8 cellular contexts compared by ENCODE assay signal in genomic region chr2:233418761-233419625, GRCh38.
DNase-seq lines count a peak whose midpoint lies in the region; ATAC-seq and TF ChIP-seq lines count a peak whose summit lies in the region.

No MANE protein-coding gene starts in this region.

- H3K9me2 ChIP-seq in Loucy (replicated peaks; ENCODE audit: low read depth, low read length): no peaks in the 10 kb centered on the region

- peaks cover 69% of the 10 kb centered on the region for H3K4me1 Mint-ChIP-seq in activated T-helper 17 cell treated with anti-CD3 and anti-CD28 coated beads, Interleukin-2, amount 50 U/mL, for 72 hours

- H3K9me3 Mint-ChIP-seq in activated T-helper 17 cell treated with anti-CD3 and anti-CD28 coated beads, Interleukin-2, amount 50 U/mL, for 72 hours: no peaks in the 10 kb centered on the region

- H3K27ac ChIP-seq in stomach smooth muscle (ENCODE audit: low read length): peak overlapping the region; percentile 42

- peak overlapping the region; percentile 88 for H3K27ac Mint-ChIP-seq in activated T-helper 17 cell treated with anti-CD3 and anti-CD28 coated beads, Interleukin-2, amount 50 U/mL, for 72 hours

- no peak overlapping the region for H2AFZ ChIP-seq in Loucy (ENCODE audit: low read length)

- H4K20me1 ChIP-seq in Loucy (ENCODE audit: insufficient read depth, low read length, poor library complexity, severe bottlenecking): peaks cover 47% of the 10 kb centered on the region

- DNase-seq in 8988T (peak; percentile 51), hepatic stellate cell (ENCODE audit: low spot score) (peak; percentile 77), GDM1 (lab: John Stamatoyannopoulos, UW) (no peak), NCI-H2029 (lab: John Stamatoyannopoulos, UW) (no peak)

- H3K36me3 Mint-ChIP-seq in activated T-helper 17 cell treated with anti-CD3 and anti-CD28 coated beads, Interleukin-2, amount 50 U/mL, for 72 hours (ENCODE audit: low read depth): peaks cover 11% of the 10 kb centered on the region

- peak overlapping the region; percentile 15 for H3K4me2 ChIP-seq in Loucy (ENCODE audit: low read depth, low read length, poor library complexity, severe bottlenecking)

- H3K27me3 ChIP-seq in Loucy (ENCODE audit: insufficient read depth, low read length, poor library complexity, severe bottlenecking) (no peaks in the 10 kb centered on the region), stomach smooth muscle (ENCODE audit: control insufficient read depth in 1 of 2, insufficient read depth in 2 of 2, low read length in 2 of 2) (no peaks in the 10 kb centered on the region)

- H3K4me1 ChIP-seq in Loucy (ENCODE audit: insufficient read depth, low read length, poor library complexity, severe bottlenecking) (peaks cover 56% of the 10 kb centered on the region), stomach smooth muscle (ENCODE audit: control insufficient read depth, insufficient read depth, low read length) (peaks cover 45% of the 10 kb centered on the region)

- H3F3A ChIP-seq in Loucy (ENCODE audit: low read depth): no peaks in the 10 kb centered on the region

- H3K27me3 Mint-ChIP-seq in activated T-helper 17 cell treated with anti-CD3 and anti-CD28 coated beads, Interleukin-2, amount 50 U/mL, for 72 hours: no peaks in the 10 kb centered on the region

- peaks cover 100% of the 10 kb centered on the region for H3K79me2 ChIP-seq in Loucy (ENCODE audit: insufficient read depth, low read length)

- no peak for TF ChIP-seq CTCF in Loucy (conservative IDR thresholded peaks at IDR 0.05; ENCODE audit: low read length)

- ATAC-seq in GM19452 (IDR thresholded peaks at IDR 0.05; ENCODE audit: unreplicated experiment): peak; percentile 40
- ATAC-seq in activated T-helper 17 cell treated with anti-CD3 and anti-CD28 coated beads, Interleukin-2, amount 50 U/mL, for 72 hours (replicated peaks): peak; percentile 56

- H3K4me3 Mint-ChIP-seq in activated T-helper 17 cell treated with anti-CD3 and anti-CD28 coated beads, Interleukin-2, amount 50 U/mL, for 72 hours: peak overlapping the region; percentile 87

- H3K9me3 ChIP-seq in Loucy (ENCODE audit: insufficient read depth, low read depth, low read length) (no peaks in the 10 kb centered on the region), stomach smooth muscle (ENCODE audit: control insufficient read depth in 2 of 2, low read length in 2 of 2) (no peaks in the 10 kb centered on the region)

- H3K9ac ChIP-seq in Loucy (ENCODE audit: low read depth, low read length, poor library complexity, severe bottlenecking) (no peak overlapping the region), stomach smooth muscle (ENCODE audit: low read length in 2 of 2) (peak overlapping the region; percentile 20 to 47)

- peaks cover 34% of the 10 kb centered on the region; the same call in 1 of the 2 replicates for H3K36me3 ChIP-seq in Loucy (ENCODE audit: insufficient read depth, low read length)
- peaks cover 0 to 3% of the 10 kb centered on the region in 2 donors for H3K36me3 ChIP-seq in stomach smooth muscle (ENCODE audit: control insufficient read depth in 2 of 2, insufficient read depth in 2 of 2, low read length in 2 of 2)

- no peak overlapping the region for H3K4me3 ChIP-seq in Loucy (ENCODE audit: low read length, poor library complexity, severe bottlenecking)
- peak overlapping the region; percentile 18 to 66 for H3K4me3 ChIP-seq in stomach smooth muscle (ENCODE audit: low read length in 2 of 2)

Comparison
In these comparisons a context has a peak if more than half of its experiments do, and no peak if none do; other contexts are left out.
1. DNase-seq: peak in 8988T (single experiment) and hepatic stellate cell (single experiment); none in GDM1 (single experiment) and NCI-H2029 (single experiment).